Comparison of ENCODE assay signal across 12 cellular contexts in genomic region chr6:31658158-31658688, GRCh38. TPM values are rescaled to one million over a fixed set of nuclear protein-coding genes. Genes with fewer than 3 reads are reported as not detected.
DNase-seq lines count a peak whose midpoint lies in the region; ATAC-seq and TF ChIP-seq lines count a peak whose summit lies in the region.
"Had no signal": no experiment of that assay in that cellular context is flagged by ENCODE, and none has a peak within 500 bp of the region (broad histone marks: within the 10 kb centered on the region; RNA-seq: fewer than 3 reads in every experiment).

No MANE protein-coding gene starts in this region.

- WGBS in adrenal gland, 4 donors = 77 to 87% (median 81%) methylated on average over 4 of the region's 4 CpGs

- ATAC-seq in GM21576 (IDR thresholded peaks at IDR 0.05; ENCODE audit: unreplicated experiment) = no peak

- H3K4me3 Mint-ChIP-seq in CD4-positive, alpha-beta memory T cell = peak overlapping the region; percentile 45 to 93 (median 70)
- peak overlapping the region; percentile 96 for H3K4me3 Mint-ChIP-seq in HFFc6
- peak overlapping the region; percentile 90 to 93 (median 91) for H3K4me3 Mint-ChIP-seq in brain
- H3K4me3 Mint-ChIP-seq in neural crest cell = peak overlapping the region; percentile 93

- no peaks in the 10 kb centered on the region for H3K27me3 Mint-ChIP-seq in CD4-positive, alpha-beta memory T cell
- no peaks in the 10 kb centered on the region; the same call in 1 of the 2 replicates for H3K27me3 Mint-ChIP-seq in HFFc6 (ENCODE audit: insufficient read depth)
- H3K27me3 Mint-ChIP-seq in brain = peaks cover 1% of the 10 kb centered on the region
- no peaks in the 10 kb centered on the region for H3K27me3 Mint-ChIP-seq in neural crest cell (ENCODE audit: low read depth)

- no peak for TF ChIP-seq POLR2A in adrenal gland (IDR thresholded peaks at IDR 0.05)

- H3K36me3 Mint-ChIP-seq in CD4-positive, alpha-beta memory T cell = peaks cover 7 to 40% of the 10 kb centered on the region in 2 donors
- H3K36me3 Mint-ChIP-seq in HFFc6 (ENCODE audit: low read depth) (peaks cover 38% of the 10 kb centered on the region), brain (peaks cover 26% of the 10 kb centered on the region), neural crest cell (ENCODE audit: low read depth) (no peaks in the 10 kb centered on the region)

- intact Hi-C loops in CD4-positive, alpha-beta memory T cell (cut with micrococcal nuclease) = loop anchor here (10.0 kb wide), 1 partner anchor 1187 kb away; the partner anchor contains the start of gene PSMB8
- intact Hi-C loops in adrenal gland (cut with DNase I) = no loop called here

- no peak for DNase-seq in CD4-positive, alpha-beta memory T cell
- no peak for DNase-seq in HFFc6
- no peak for DNase-seq in neural crest cell (ENCODE audit: low read depth, low spot score)
- no peak for DNase-seq in anterior cingulate cortex (lab: John Stamatoyannopoulos, UW)
- no peak for DNase-seq in DMS 273 treated with DMSO at 0.1 percent for 48 hours (lab: John Stamatoyannopoulos, UW)
- DNase-seq in adrenal gland = no peak
- DNase-seq: DMS153, foreskin fibroblast, NCI-H1105, T-helper 9 cell had no signal

- peaks cover 13% of the 10 kb centered on the region for H3K36me3 ChIP-seq in CD4-positive, alpha-beta memory T cell (ENCODE audit: insufficient read depth, low read length)
- H3K36me3 ChIP-seq in adrenal gland (replicated peaks in 1 of 2) = peaks cover 0 to 24% of the 10 kb centered on the region in 2 donors

- H3K27ac ChIP-seq in CD4-positive, alpha-beta memory T cell (ENCODE audit: low read depth, low read length) = peak overlapping the region; percentile 84
- H3K27ac ChIP-seq in adrenal gland = peak overlapping the region in 2 of 5 donors; percentile 2 to 15

- no peaks in the 10 kb centered on the region for H3K9me3 ChIP-seq in CD4-positive, alpha-beta memory T cell (ENCODE audit: control insufficient read depth in 1 of 2, low read length in 2 of 2)
- no peaks in the 10 kb centered on the region for H3K9me3 ChIP-seq in adrenal gland (replicated peaks in 1 of 3)

- TF ChIP-seq CTCF in HFFc6 (IDR thresholded peaks at IDR 0.05) = no peak
- TF ChIP-seq CTCF in brain (conservative IDR thresholded peaks at IDR 0.05) = no peak
- TF ChIP-seq CTCF in neural crest cell (conservative IDR thresholded peaks at IDR 0.05) = no peak
- TF ChIP-seq CTCF in adrenal gland (IDR thresholded peaks at IDR 0.05) = no peak

- H3K4me1 Mint-ChIP-seq in CD4-positive, alpha-beta memory T cell = peaks cover 36 to 78% (median 52%) of the 10 kb centered on the region in 4 donors
- H3K4me1 Mint-ChIP-seq in HFFc6 (ENCODE audit: low read depth) (peaks cover 51% of the 10 kb centered on the region), brain (peaks cover 71% of the 10 kb centered on the region), neural crest cell (peaks cover 47% of the 10 kb centered on the region)

- CTCF ChIA-PET in CD4-positive, alpha-beta memory T cell (lab: Charles Lee; ENCODE audit: partially characterized antibody) = interaction anchor here (1.2 kb wide), 1 partner anchor 172 kb away, joined by 4 read pairs; no protein-coding TSS in a partner anchor

- POLR2A ChIA-PET in CD4-positive, alpha-beta memory T cell (lab: Charles Lee; ENCODE audit: partially characterized antibody) = interaction anchor here (1.1 kb wide), 1 partner anchor 172 kb away, joined by 4 read pairs; no protein-coding TSS in a partner anchor

- no peak overlapping the region for H3K4me3 ChIP-seq in CD4-positive, alpha-beta memory T cell (ENCODE audit: low read length in 2 of 2)
- no peak overlapping the region for H3K4me3 ChIP-seq in adrenal gland

- H3K9me3 Mint-ChIP-seq in CD4-positive, alpha-beta memory T cell = peaks cover 0 to 2% (median 0%) of the 10 kb centered on the region in 8 donors
- H3K9me3 Mint-ChIP-seq in HFFc6 (no peaks in the 10 kb centered on the region), brain (no peaks in the 10 kb centered on the region), neural crest cell (no peaks in the 10 kb centered on the region)

- H3K27me3 ChIP-seq in CD4-positive, alpha-beta memory T cell (ENCODE audit: insufficient read depth, low read length) = no peaks in the 10 kb centered on the region
- H3K27me3 ChIP-seq in adrenal gland = no peaks in the 10 kb centered on the region

- H3K4me1 ChIP-seq in CD4-positive, alpha-beta memory T cell (ENCODE audit: insufficient read depth, low read length) = peaks cover 53% of the 10 kb centered on the region
- H3K4me1 ChIP-seq in adrenal gland (replicated peaks in 1 of 2) = peaks cover 12 to 44% of the 10 kb centered on the region in 2 donors

- peak overlapping the region; percentile 87 to 94 (median 88) for H3K27ac Mint-ChIP-seq in CD4-positive, alpha-beta memory T cell
- H3K27ac Mint-ChIP-seq in HFFc6 = peak overlapping the region; percentile 45
- H3K27ac Mint-ChIP-seq in brain = peak overlapping the region; percentile 41 to 97 (median 75)
- no peak overlapping the region for H3K27ac Mint-ChIP-seq in neural crest cell (ENCODE audit: unreplicated experiment)

RNA-seq across cellular contexts. Expression of gene C6orf47, which starts 2.4 kb away (rescaled TPM):
- total RNA-seq in CD4-positive, alpha-beta memory T cell = 10 to 100 TPM; 37.5 to 39.9 TPM
- polyA plus RNA-seq in CD4-positive, alpha-beta memory T cell = 10 to 100 TPM; 15.8 to 29.7 TPM
- 10 to 100 TPM; 13.4 to 16.2 (median 14.9) TPM for total RNA-seq in HFFc6 (2021; fragmentation: NEBNext Ultra II Directional; extraction: Animal tissue kit (Norgen Biotek cat#: 25700))
- 29.4 TPM for polyA plus RNA-seq in brain (ENCODE audit: insufficient read depth, low read depth, low replicate concordance)
- 23.5 TPM in 2 replicates for total RNA-seq in neural crest cell
- 10 to 100 TPM; 23.8 to 37.0 (median 27.4) TPM for total RNA-seq in adrenal gland
- polyA plus RNA-seq in adrenal gland = 10 to 100 TPM; 17.9 to 23.6 (median 20.0) TPM

RNA-seq across cellular contexts. Expression of gene APOM, which starts 2.5 kb away (rescaled TPM):
- 1 to 10 TPM; 1.3 to 1.5 TPM for total RNA-seq in CD4-positive, alpha-beta memory T cell
- 1 to 10 TPM; 4.9 to 5.2 TPM for polyA plus RNA-seq in CD4-positive, alpha-beta memory T cell
- total RNA-seq in HFFc6 (2021; fragmentation: NEBNext Ultra II Directional; extraction: Animal tissue kit (Norgen Biotek cat#: 25700)) = 1 to 10 TPM; 2.4 to 4.3 (median 2.8) TPM
- polyA plus RNA-seq in brain (ENCODE audit: insufficient read depth, low read depth, low replicate concordance) (12.0 TPM), adrenal gland (10 to 100 TPM in 2 of 3 donors, 1 to 10 TPM in 1; 6.4 to 18.2 (median 10.7) TPM)
- total RNA-seq in neural crest cell (3.8 and 4.2 TPM in 2 replicates), adrenal gland (1 to 10 TPM in 7 of 8 donors, not detected in 1; 2.3 to 4.7 (median 4.0) TPM)

RNA-seq across cellular contexts. Expression of gene BAG6, which starts 5.8 kb away (rescaled TPM):
- 100 to 1,000 TPM; 296 to 325 TPM for total RNA-seq in CD4-positive, alpha-beta memory T cell
- polyA plus RNA-seq in CD4-positive, alpha-beta memory T cell = 10 to 100 TPM; 12.0 to 23.1 TPM
- 100 to 1,000 TPM; 247 to 273 (median 262) TPM for total RNA-seq in HFFc6 (2021; fragmentation: NEBNext Ultra II Directional; extraction: Animal tissue kit (Norgen Biotek cat#: 25700))
- polyA plus RNA-seq in brain (ENCODE audit: insufficient read depth, low read depth, low replicate concordance) (614 TPM), adrenal gland (100 to 1,000 TPM; 170 to 799 (median 668) TPM)
- total RNA-seq in neural crest cell (439 and 459 TPM in 2 replicates), adrenal gland (100 to 1,000 TPM; 247 to 336 (median 315) TPM)

RNA-seq across cellular contexts. Expression of gene GPANK1, which starts 6.6 kb away (rescaled TPM):
- 10 to 100 TPM; 25.1 to 25.5 TPM for total RNA-seq in CD4-positive, alpha-beta memory T cell
- 10 to 100 TPM; 16.7 to 19.5 TPM for polyA plus RNA-seq in CD4-positive, alpha-beta memory T cell
- 10 to 100 TPM; 11.6 to 14.9 (median 13.0) TPM for total RNA-seq in HFFc6 (2021; fragmentation: NEBNext Ultra II Directional; extraction: Animal tissue kit (Norgen Biotek cat#: 25700))
- polyA plus RNA-seq in brain (ENCODE audit: insufficient read depth, low read depth, low replicate concordance) (82.4 TPM), adrenal gland (10 to 100 TPM in 2 of 3 donors, 1 to 10 TPM in 1; 7.4 to 18.3 (median 17.6) TPM)
- total RNA-seq in neural crest cell (16.8 and 17.6 TPM in 2 replicates), adrenal gland (10 to 100 TPM; 10.2 to 61.2 (median 17.4) TPM)

RNA-seq across cellular contexts. Expression of gene CSNK2B, which starts 7.7 kb away (rescaled TPM):
- 100 to 1,000 TPM; 141 to 148 TPM for total RNA-seq in CD4-positive, alpha-beta memory T cell
- polyA plus RNA-seq in CD4-positive, alpha-beta memory T cell = 100 to 1,000 TPM; 183 to 232 TPM
- total RNA-seq in HFFc6 (2021; fragmentation: NEBNext Ultra II Directional; extraction: Animal tissue kit (Norgen Biotek cat#: 25700)) = 100 to 1,000 TPM; 200 to 255 (median 225) TPM
- polyA plus RNA-seq in brain (ENCODE audit: insufficient read depth, low read depth, low replicate concordance) = 504 TPM
- 185 and 188 TPM in 2 replicates for total RNA-seq in neural crest cell
- total RNA-seq in adrenal gland = 100 to 1,000 TPM; 142 to 324 (median 206) TPM
- polyA plus RNA-seq in adrenal gland = 100 to 1,000 TPM; 171 to 239 (median 236) TPM
